ENCODE assay signal across 32 cellular contexts in genomic region chrX:151631822-151632221, GRCh38.
"Had no signal": no experiment of that assay in that cellular context is flagged by ENCODE, and none has a peak within 500 bp of the region (broad histone marks: within the 10 kb centered on the region; RNA-seq: fewer than 3 reads in every experiment).

No MANE protein-coding gene starts in this region.

- H3K27me3 ChIP-seq: adrenal gland, ascending aorta, body of pancreas, brain microvascular endothelial cell, cardiac muscle cell had no signal

- H3K36me3 ChIP-seq: adrenal gland, ascending aorta, brain microvascular endothelial cell, breast epithelium, cardiac muscle cell had no signal

- FAIRE-seq: bronchial epithelial cell had no signal

- H3K27ac ChIP-seq: adrenal gland, ascending aorta, body of pancreas, brain microvascular endothelial cell, breast epithelium, cardiac muscle cell had no signal

- DNase-seq: activated effector memory CD4-positive, alpha-beta T cell treated with anti-CD3 and anti-CD28 coated beads, Interleukin-2, amount 50 U/mL, for 16 hours; activated effector memory CD4-positive, alpha-beta T cell treated with Interleukin-2 at 50 U/mL for 16 hours; activated gamma-delta T cell; activated gamma-delta T cell treated with Interleukin-2 at 50 U/mL for 16 hours; activated naive CD4-positive, alpha-beta T cell; activated naive CD4-positive, alpha-beta T cell treated with anti-CD3 and anti-CD28 coated beads for 36 hours; activated naive CD4-positive, alpha-beta T cell treated with anti-CD3 and anti-CD28 coated beads, Interleukin-2, amount 10 ng/mL, durations not matched to agents 7 days and 5 days; activated naive CD4-positive, alpha-beta T cell treated with anti-CD3 and anti-CD28 coated beads, Interleukin-2, amount 50 U/mL, for 16 hours; activated naive CD4-positive, alpha-beta T cell treated with Interleukin-2 at 50 U/mL for 16 hours; activated naive CD8-positive, alpha-beta T cell treated with anti-CD3 and anti-CD28 coated beads for 36 hours; activated naive CD8-positive, alpha-beta T cell treated with anti-CD3 and anti-CD28 coated beads, Interleukin-2, amount 10 ng/mL, durations not matched to agents 7 days and 5 days; activated naive CD8-positive, alpha-beta T cell treated with anti-CD3 and anti-CD28 coated beads, Interleukin-2, amount 50 U/mL, for 24 hours; activated T-cell treated with anti-CD3 and anti-CD28 coated beads, Interleukin-2, amount 50 U/mL, for 24 hours; activated T-cell treated with anti-CD3 and anti-CD28 coated beads, Interleukin-2, amount 50 U/mL, for 4 hours; activated T-cell treated with anti-CD3 and anti-CD28 coated beads, Interleukin-2, amount 50 U/mL, for 48 hours; activated T-cell treated with anti-CD3 and anti-CD28 coated beads, Interleukin-2, amount 50 U/mL, for 72 hours; adrenal gland; amniotic stem cell; amygdala; anterior cingulate cortex; aorta; body of pancreas; brain microvascular endothelial cell; caudate nucleus; central memory CD4-positive, alpha-beta T cell; cerebellar nuclear complex had no signal

- H3K4me1 ChIP-seq: adrenal gland, ascending aorta, body of pancreas, breast epithelium had no signal

- H3K4me3 ChIP-seq: adrenal gland, ascending aorta, body of pancreas, breast epithelium, cardiac muscle cell had no signal

- ATAC-seq: activated naive CD4-positive, alpha-beta T cell treated with anti-CD3 and anti-CD28 coated beads, Interleukin-2, amount 50 U/mL, for 72 hours; activated naive CD8-positive, alpha-beta T cell treated with anti-CD3 and anti-CD28 coated beads, Interleukin-2, amount 50 U/mL, for 24 hours; activated T-cell treated with anti-CD3 and anti-CD28 coated beads, Interleukin-2, amount 50 U/mL, for 4 hours; activated T-cell treated with anti-CD3 and anti-CD28 coated beads, Interleukin-2, amount 50 U/mL, for 72 hours; activated T-helper 17 cell treated with anti-CD3 and anti-CD28 coated beads, Interleukin-2, amount 50 U/mL, for 72 hours; body of pancreas had no signal

- H3K9me3 ChIP-seq: adrenal gland, ascending aorta, body of pancreas, breast epithelium had no signal
